Comparison of ENCODE assay signal across 9 cellular contexts in the genomic region with DNA sequence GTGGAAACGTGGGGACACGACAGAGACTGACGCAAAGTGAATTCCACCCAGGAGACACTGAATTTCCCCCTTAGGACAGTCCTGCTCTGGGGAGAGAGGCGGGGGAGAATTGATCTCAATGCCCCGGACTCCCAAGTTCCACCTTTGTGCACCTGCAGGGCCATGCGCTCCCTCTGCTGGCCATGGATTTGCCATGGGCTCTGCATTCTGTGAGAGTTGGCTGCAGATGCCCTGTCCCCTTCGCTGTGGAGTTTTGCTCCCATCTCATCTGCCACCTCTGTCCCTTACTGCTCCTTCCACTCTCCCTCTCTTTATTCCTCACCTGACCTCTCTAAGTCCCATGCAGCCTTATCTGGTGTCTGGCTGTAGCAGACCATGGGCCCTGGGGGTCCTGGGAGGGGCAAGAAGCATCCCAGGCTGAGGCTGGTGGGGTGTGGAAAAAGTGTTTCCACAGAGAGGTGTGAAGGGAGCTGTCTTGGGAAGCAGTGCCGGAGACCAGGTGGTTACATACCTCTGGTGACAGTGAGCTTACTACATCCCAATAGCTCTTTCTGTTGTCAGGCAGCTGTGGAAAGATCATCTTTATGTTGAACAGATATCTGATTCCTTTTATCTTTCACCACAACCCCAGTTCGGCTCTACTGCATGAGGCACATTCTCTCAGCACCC. TPM values are rescaled to one million over a fixed set of nuclear protein-coding genes. Genes with fewer than 3 reads are reported as not detected.
DNase-seq lines count a peak whose midpoint lies in the region; ATAC-seq and TF ChIP-seq lines count a peak whose summit lies in the region.
"Had no signal": no experiment of that assay in that cellular context is flagged by ENCODE, and none has a peak within 500 bp of the region (broad histone marks: within the 10 kb centered on the region; RNA-seq: fewer than 3 reads in every experiment).

No MANE protein-coding gene starts in this region.

- H3K27me3 Mint-ChIP-seq in CD14-positive monocyte (ENCODE audit: low read depth in 3 of 3) = peaks cover 1 to 17% (median 10%) of the 10 kb centered on the region in 3 donors

- no peak overlapping the region for H3K27ac Mint-ChIP-seq in CD14-positive monocyte
- H3K27ac Mint-ChIP-seq: activated naive CD8-positive, alpha-beta T cell had no signal

- no peak for ATAC-seq in HG03039 (IDR thresholded peaks at IDR 0.05; ENCODE audit: unreplicated experiment)
- no peak for ATAC-seq in GM18873 (IDR thresholded peaks at IDR 0.05; ENCODE audit: low FRiP score, unreplicated experiment)

- H3K36me3 ChIP-seq in tibial artery = no peaks in the 10 kb centered on the region

- peaks cover 0 to 9% (median 0%) of the 10 kb centered on the region in 4 donors for H3K4me1 ChIP-seq in tibial artery

- POLR2A ChIA-PET in RWPE1 (lab: Yijun Ruan, JAX; ENCODE audit: low non-redundant PET) = no interaction called here

- H3K9me3 ChIP-seq in tibial artery = no peaks in the 10 kb centered on the region

- H3K9me3 Mint-ChIP-seq in CD14-positive monocyte = no peaks in the 10 kb centered on the region

- TF ChIP-seq CTCF in GM13977 (IDR thresholded peaks at IDR 0.05; ENCODE audit: extremely low read depth, insufficient read depth, missing control alignments) (peak; percentile 54), RWPE1 (conservative IDR thresholded peaks at IDR 0.05; ENCODE audit: low read depth) (no peak; the same call in 1 of the 2 replicates), fibroblast of pulmonary artery (IDR thresholded peaks at IDR 0.05; ENCODE audit: low read length, missing control alignments) (peak; percentile 64), tibial artery (IDR thresholded peaks at IDR 0.05) (peak; percentile 26 to 34), CD14-positive monocyte (IDR thresholded peaks at IDR 0.05) (no peak)

- H3K27ac ChIP-seq in RWPE1 (no peak overlapping the region), tibial artery (no peak overlapping the region)

- intact Hi-C loops in tibial artery (cut with DNase I; ENCODE audit: low total_unique reads) = loop anchor here (5.0 kb wide), 1 partner anchor 176 kb away; no protein-coding TSS in a partner anchor
- intact Hi-C loops in CD14-positive monocyte (cut with micrococcal nuclease) = no loop called here

- no peak overlapping the region for H3K4me3 Mint-ChIP-seq in CD14-positive monocyte
- H3K4me3 Mint-ChIP-seq: activated naive CD8-positive, alpha-beta T cell had no signal

- no peak overlapping the region for H3K4me3 ChIP-seq in fibroblast of pulmonary artery (replicated peaks; ENCODE audit: low read depth, low read length)
- no peak overlapping the region for H3K4me3 ChIP-seq in tibial artery

- no peaks in the 10 kb centered on the region for H3K4me1 Mint-ChIP-seq in CD14-positive monocyte

- DNase-seq in A172 (ENCODE audit: low spot score) (peak; percentile 55), GM13977 (ENCODE audit: low spot score) (no peak), RWPE1 (ENCODE audit: low spot score) (peak; percentile 34), fibroblast of pulmonary artery (ENCODE audit: low read depth) (peak; percentile 33), tibial artery (no peak), CD14-positive monocyte (ENCODE audit: low spot score) (no peak)

- CTCF ChIA-PET in RWPE1 (lab: Yijun Ruan, JAX) = interaction anchor here (0.6 to 1.0 kb wide), 3 partner anchors 178 to 187 kb away, joined by 3 to 4 read pairs (median 4); no protein-coding TSS in a partner anchor

- no peaks in the 10 kb centered on the region for H3K36me3 Mint-ChIP-seq in CD14-positive monocyte
- H3K36me3 Mint-ChIP-seq: activated naive CD8-positive, alpha-beta T cell had no signal

- peaks cover 0 to 11% of the 10 kb centered on the region in 2 donors for H3K27me3 ChIP-seq in tibial artery

- in situ Hi-C loops in GM13977 (cut with MboI; ENCODE audit: low pct_unique_long_range_greater_than_20kb, low sequenced_read_pairs, unreplicated experiment) = loop anchor here (10.0 kb wide), 1 partner anchor 173 kb away; no protein-coding TSS in a partner anchor

RNA-seq across cellular contexts. Expression of a gene that starts 14.3 kb away (rescaled TPM):
- total RNA-seq in A172 (2014; rRNA removed; shearing (Covaris generic)) = not detected in 2 replicates
- polyA plus RNA-seq in CD14-positive monocyte = not detected

Comparison
In these comparisons a context has a peak if more than half of its experiments do, and no peak if none do; other contexts are left out.
1. DNase-seq: peak in A172 (single experiment), RWPE1 (single experiment) and fibroblast of pulmonary artery (single experiment); none in GM13977 (single experiment), tibial artery (0 of 2) and CD14-positive monocyte (single experiment).
2. CTCF ChIP-seq: peak in GM13977 (single experiment), fibroblast of pulmonary artery (single experiment) and tibial artery (2 of 2); none in RWPE1 (single experiment) and CD14-positive monocyte (single experiment).